In the genomic region with DNA sequence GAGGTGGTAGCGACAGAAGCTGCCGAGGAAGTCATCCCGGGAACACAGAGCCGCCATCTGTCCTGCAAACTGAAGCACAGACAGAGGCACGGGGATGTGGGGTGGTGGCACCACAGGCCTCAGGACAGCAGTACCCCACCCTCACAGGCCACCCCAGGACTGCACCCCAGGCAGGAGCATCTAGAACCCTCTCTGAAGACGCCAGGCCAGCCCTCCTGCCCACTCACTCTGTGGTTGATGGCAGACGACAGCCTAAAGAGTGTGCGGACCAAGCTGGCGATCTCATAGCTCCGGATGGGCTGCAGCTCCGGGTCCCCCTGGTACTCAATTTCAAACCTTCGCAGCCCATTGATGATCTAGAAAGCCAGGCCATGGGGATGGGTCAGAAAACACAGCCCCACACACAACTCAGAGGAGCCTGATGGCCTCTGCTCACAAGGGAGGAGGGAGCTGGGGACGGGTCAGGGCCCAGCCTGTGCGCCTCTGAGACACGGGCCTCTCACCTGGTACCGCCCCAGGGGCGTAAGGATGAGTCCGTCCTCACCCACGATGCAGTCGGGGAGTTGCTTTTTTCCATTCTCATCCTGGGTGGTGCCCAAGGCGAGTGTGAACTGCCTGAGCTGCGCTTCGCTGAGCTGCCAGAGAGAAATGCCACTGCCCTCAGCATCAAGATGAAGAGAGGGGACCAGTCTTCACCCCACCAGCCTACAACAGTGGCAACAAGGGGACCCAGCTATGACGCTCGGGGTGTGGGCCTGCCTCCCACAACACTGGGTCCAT, we compare ENCODE assay signal across 1 cellular context.
TF ChIP-seq lines count a peak whose summit lies in the region.

No MANE protein-coding gene starts in this region.

TF ChIP-seq in K562, 482 proteins besides CTCF, POLR2A, EP300 and RAD21:
- TF ChIP-seq, protein P1, sequence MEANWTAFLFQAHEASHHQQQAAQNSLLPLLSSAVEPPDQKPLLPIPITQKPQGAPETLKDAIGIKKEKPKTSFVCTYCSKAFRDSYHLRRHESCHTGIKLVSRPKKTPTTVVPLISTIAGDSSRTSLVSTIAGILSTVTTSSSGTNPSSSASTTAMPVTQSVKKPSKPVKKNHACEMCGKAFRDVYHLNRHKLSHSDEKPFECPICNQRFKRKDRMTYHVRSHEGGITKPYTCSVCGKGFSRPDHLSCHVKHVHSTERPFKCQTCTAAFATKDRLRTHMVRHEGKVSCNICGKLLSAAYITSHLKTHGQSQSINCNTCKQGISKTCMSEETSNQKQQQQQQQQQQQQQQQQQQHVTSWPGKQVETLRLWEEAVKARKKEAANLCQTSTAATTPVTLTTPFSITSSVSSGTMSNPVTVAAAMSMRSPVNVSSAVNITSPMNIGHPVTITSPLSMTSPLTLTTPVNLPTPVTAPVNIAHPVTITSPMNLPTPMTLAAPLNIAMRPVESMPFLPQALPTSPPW (CRISPR knock-in tag; IDR thresholded peaks at IDR 0.05): no peak
- TF ChIP-seq ESRRB (CRISPR knock-in tag; IDR thresholded peaks at IDR 0.05; ENCODE audit: borderline replicate concordance) (no peak), POLR2G (IDR thresholded peaks at IDR 0.05; ENCODE audit: low read depth, low read length) (peak; percentile 9; the same call in 1 of the 2 replicates)
